8 cellular contexts compared by ENCODE assay signal in genomic region chr16:88456356-88457292, GRCh38. TPM values are rescaled to one million over a fixed set of nuclear protein-coding genes. Genes with fewer than 3 reads are reported as not detected.
DNase-seq lines count a peak whose midpoint lies in the region; ATAC-seq and TF ChIP-seq lines count a peak whose summit lies in the region.

No MANE protein-coding gene starts in this region.

- TF ChIP-seq CTCF in glutamatergic neuron (IDR thresholded peaks at IDR 0.05; ENCODE audit: partially characterized antibody, unreplicated experiment) = no peak

- H3K9me3 Mint-ChIP-seq in glutamatergic neuron (ENCODE audit: unreplicated experiment) = no peaks in the 10 kb centered on the region

- peak; percentile 41 to 76 for DNase-seq in NCI-H2081 (lab: John Stamatoyannopoulos, UW)
- no peak for DNase-seq in NCI-H2081 treated with DMSO at 0.1 percent for 48 hours (lab: John Stamatoyannopoulos, UW)
- DNase-seq in activated CD8-positive, alpha-beta memory T cell treated with anti-CD3 and anti-CD28 coated beads, Interleukin-2, amount 50 U/mL, for 4 hours = peak; percentile 78
- DNase-seq in glutamatergic neuron = no peak
- DNase-seq in stimulated activated CD4-positive, alpha-beta T cell treated with anti-CD3 and anti-CD28 coated beads, Interleukin-4, amount 100 ng/mL, for 1 hour = peak; percentile 81
- DNase-seq in retina = no peak
- no peak for DNase-seq in central memory CD4-positive, alpha-beta T cell

- no peak for ATAC-seq in GM21390 (IDR thresholded peaks at IDR 0.05; ENCODE audit: unreplicated experiment)

- peaks cover 10% of the 10 kb centered on the region for H3K4me1 Mint-ChIP-seq in glutamatergic neuron (ENCODE audit: low read depth, unreplicated experiment)

- peaks cover 2% of the 10 kb centered on the region for H3K27me3 Mint-ChIP-seq in glutamatergic neuron (ENCODE audit: unreplicated experiment)

- peak overlapping the region; percentile 77 for H3K4me3 Mint-ChIP-seq in glutamatergic neuron (ENCODE audit: unreplicated experiment)

- H3K36me3 Mint-ChIP-seq in glutamatergic neuron (ENCODE audit: unreplicated experiment) = no peaks in the 10 kb centered on the region

- no peak overlapping the region for H3K27ac Mint-ChIP-seq in glutamatergic neuron (ENCODE audit: unreplicated experiment)

RNA-seq across cellular contexts. Expression of gene ZFPM1, which starts 3.5 kb away (rescaled TPM):
- 11.1 TPM for total RNA-seq in glutamatergic neuron (ENCODE audit: unreplicated experiment)

Comparison
In these comparisons a context has a peak if more than half of its experiments do, and no peak if none do; other contexts are left out.
1. DNase-seq: peak in NCI-H2081 (2 of 2), activated CD8-positive, alpha-beta memory T cell treated with anti-CD3 and anti-CD28 coated beads, Interleukin-2, amount 50 U/mL, for 4 hours (single experiment) and stimulated activated CD4-positive, alpha-beta T cell treated with anti-CD3 and anti-CD28 coated beads, Interleukin-4, amount 100 ng/mL, for 1 hour (single experiment); none in NCI-H2081 treated with DMSO at 0.1 percent for 48 hours (single experiment), glutamatergic neuron (single experiment), retina (single experiment) and central memory CD4-positive, alpha-beta T cell (single experiment).